ENCODE assay signal across 29 cellular contexts in genomic region chr4:136371231-136371630, GRCh38.
"Had no signal": no experiment of that assay in that cellular context is flagged by ENCODE, and none has a peak within 500 bp of the region (broad histone marks: within the 10 kb centered on the region; RNA-seq: fewer than 3 reads in every experiment).

No MANE protein-coding gene starts in this region.

- ATAC-seq: stimulated activated effector memory CD8-positive, alpha-beta T cell treated with anti-CD3 and anti-CD28 coated beads, Interleukin-12 subunit alpha, Interleukin-12 subunit beta, amount 100 ng/mL, for 72 hours; stimulated activated memory B cell treated with anti-CD40 and anti-IgM and Interleukin-4, amounts not matched to agents 10 μg/mL and 1 μg/mL and 100 μg/mL, for 72 hours; stimulated activated naive B cell treated with anti-CD40 and anti-IgM and Interleukin-4, amounts not matched to agents 10 μg/mL and 1 μg/mL and 100 μg/mL, for 72 hours; stimulated activated naive CD8-positive, alpha-beta T cell treated with anti-CD3 and anti-CD28 coated beads, Interleukin-15, amount 100 ng/mL, for 72 hours; stimulated activated naive CD8-positive, alpha-beta T cell treated with anti-CD3 and anti-CD28 coated beads, Interleukin-15, Interleukin-2, amounts not matched to agents 100 U/mL and 50 U/mL, for 24 hours; upper lobe of right lung had no signal

- H3K4me1 ChIP-seq: suprapubic skin, testis, thyroid gland, tibial artery, tibial nerve, transverse colon, upper lobe of left lung, upper lobe of right lung, uterus, vagina had no signal

- H3K27ac Mint-ChIP-seq: stimulated activated effector memory CD8-positive, alpha-beta T cell treated with anti-CD3 and anti-CD28 coated beads, Interleukin-12 subunit alpha, Interleukin-12 subunit beta, amount 100 ng/mL, for 72 hours; stimulated activated memory B cell treated with anti-CD40 and anti-IgM and Interleukin-4, amounts not matched to agents 10 μg/mL and 1 μg/mL and 100 μg/mL, for 72 hours; stimulated activated naive B cell treated with anti-CD40 and anti-IgM and Interleukin-4, amounts not matched to agents 10 μg/mL and 1 μg/mL and 100 μg/mL, for 72 hours; stimulated activated naive CD8-positive, alpha-beta T cell treated with anti-CD3 and anti-CD28 coated beads, Interleukin-15, amount 100 ng/mL, for 72 hours; stimulated activated naive CD8-positive, alpha-beta T cell treated with anti-CD3 and anti-CD28 coated beads, Interleukin-15, Interleukin-2, amounts not matched to agents 100 ng/mL and 50 ng/mL, for 24 hours; type B pancreatic cell had no signal

- FAIRE-seq: urothelium cell line had no signal

- H3K36me3 Mint-ChIP-seq: stimulated activated effector memory CD8-positive, alpha-beta T cell treated with anti-CD3 and anti-CD28 coated beads, Interleukin-12 subunit alpha, Interleukin-12 subunit beta, amount 100 ng/mL, for 72 hours; stimulated activated memory B cell treated with anti-CD40 and anti-IgM and Interleukin-4, amounts not matched to agents 10 μg/mL and 1 μg/mL and 100 μg/mL, for 72 hours; stimulated activated naive B cell treated with anti-CD40 and anti-IgM and Interleukin-4, amounts not matched to agents 10 μg/mL and 1 μg/mL and 100 μg/mL, for 72 hours; type B pancreatic cell had no signal

- H3K27me3 Mint-ChIP-seq: stimulated activated memory B cell treated with anti-CD40 and anti-IgM and Interleukin-4, amounts not matched to agents 10 μg/mL and 1 μg/mL and 100 μg/mL, for 72 hours; stimulated activated naive B cell treated with anti-CD40 and anti-IgM and Interleukin-4, amounts not matched to agents 10 μg/mL and 1 μg/mL and 100 μg/mL, for 72 hours; stimulated activated naive CD8-positive, alpha-beta T cell treated with anti-CD3 and anti-CD28 coated beads, Interleukin-15, amount 100 ng/mL, for 72 hours; stimulated activated naive CD8-positive, alpha-beta T cell treated with anti-CD3 and anti-CD28 coated beads, Interleukin-15, Interleukin-2, amounts not matched to agents 100 ng/mL and 50 ng/mL, for 24 hours; type B pancreatic cell had no signal

- H3K4me1 Mint-ChIP-seq: stimulated activated effector memory CD8-positive, alpha-beta T cell treated with anti-CD3 and anti-CD28 coated beads, Interleukin-12 subunit alpha, Interleukin-12 subunit beta, amount 100 ng/mL, for 72 hours; stimulated activated memory B cell treated with anti-CD40 and anti-IgM and Interleukin-4, amounts not matched to agents 10 μg/mL and 1 μg/mL and 100 μg/mL, for 72 hours; stimulated activated naive B cell treated with anti-CD40 and anti-IgM and Interleukin-4, amounts not matched to agents 10 μg/mL and 1 μg/mL and 100 μg/mL, for 72 hours; stimulated activated naive CD8-positive, alpha-beta T cell treated with anti-CD3 and anti-CD28 coated beads, Interleukin-15, amount 100 ng/mL, for 72 hours had no signal

- H3K9me3 Mint-ChIP-seq: stimulated activated naive B cell treated with anti-CD40 and anti-IgM and Interleukin-4, amounts not matched to agents 10 μg/mL and 1 μg/mL and 100 μg/mL, for 72 hours; stimulated activated naive CD8-positive, alpha-beta T cell treated with anti-CD3 and anti-CD28 coated beads, Interleukin-15, amount 100 ng/mL, for 72 hours; stimulated activated naive CD8-positive, alpha-beta T cell treated with anti-CD3 and anti-CD28 coated beads, Interleukin-15, Interleukin-2, amounts not matched to agents 100 ng/mL and 50 ng/mL, for 24 hours; type B pancreatic cell had no signal

- H3K4me3 Mint-ChIP-seq: stimulated activated effector memory CD8-positive, alpha-beta T cell treated with anti-CD3 and anti-CD28 coated beads, Interleukin-12 subunit alpha, Interleukin-12 subunit beta, amount 100 ng/mL, for 72 hours; stimulated activated memory B cell treated with anti-CD40 and anti-IgM and Interleukin-4, amounts not matched to agents 10 μg/mL and 1 μg/mL and 100 μg/mL, for 72 hours; stimulated activated naive B cell treated with anti-CD40 and anti-IgM and Interleukin-4, amounts not matched to agents 10 μg/mL and 1 μg/mL and 100 μg/mL, for 72 hours; stimulated activated naive CD8-positive, alpha-beta T cell treated with anti-CD3 and anti-CD28 coated beads, Interleukin-15, amount 100 ng/mL, for 72 hours; stimulated activated naive CD8-positive, alpha-beta T cell treated with anti-CD3 and anti-CD28 coated beads, Interleukin-15, Interleukin-2, amounts not matched to agents 100 ng/mL and 50 ng/mL, for 24 hours; type B pancreatic cell had no signal

- H3K27ac ChIP-seq: stomach, suprapubic skin, testis, thoracic aorta, thyroid gland, tibial artery, tibial nerve, transverse colon, upper lobe of left lung, upper lobe of right lung, uterus, vagina had no signal

- H3K36me3 ChIP-seq: stomach, suprapubic skin, thoracic aorta, thyroid gland, tibial artery, tibial nerve, transverse colon, upper lobe of left lung, upper lobe of right lung, uterus, vagina had no signal

- DNase-seq: stimulated activated CD4-positive, alpha-beta T cell treated with anti-CD3 and anti-CD28 coated beads, Interleukin-2, amount 100 ng/mL, for 48 hours; stimulated activated CD4-positive, alpha-beta T cell treated with anti-CD3 and anti-CD28 coated beads, Interleukin-4, amount 100 ng/mL, for 1 hour; stimulated activated CD4-positive, alpha-beta T cell treated with anti-CD3 and anti-CD28 coated beads, Interleukin-4, amount 100 ng/mL, for 24 hours; stimulated activated CD4-positive, alpha-beta T cell treated with anti-CD3 and anti-CD28 coated beads, Interleukin-4, amount 100 ng/mL, for 4 hours; stimulated activated CD8-positive, alpha-beta memory T cell treated with anti-CD3 and anti-CD28 coated beads, Interleukin-4, amount 100 ng/mL, for 48 hours; stimulated activated naive B cell treated with anti-CD40 and anti-IgM and Interleukin-4, amounts not matched to agents 10 μg/mL and 1 μg/mL and 100 μg/mL, for 72 hours; stimulated activated naive CD4-positive, alpha-beta T cell; stimulated activated naive CD4-positive, alpha-beta T cell treated with Interleukin-2 at 50 U/mL for 16 hours; stimulated activated naive CD8-positive, alpha-beta T cell treated with anti-CD3 and anti-CD28 coated beads, Interleukin-15, amount 100 ng/mL, for 72 hours; stimulated activated naive CD8-positive, alpha-beta T cell treated with anti-CD3 and anti-CD28 coated beads, Interleukin-15, Interleukin-2, amounts not matched to agents 100 U/mL and 50 U/mL, for 24 hours; stomach; substantia nigra; testis; thyroid gland; tibial artery; transverse colon; trophoblast cell; upper lobe of left lung; upper lobe of right lung; uterus had no signal

- H3K27me3 ChIP-seq: stomach, suprapubic skin, testis, thyroid gland, tibial artery, tibial nerve, transverse colon, upper lobe of left lung, upper lobe of right lung, uterus, vagina had no signal

- H3K9me3 ChIP-seq: stomach, suprapubic skin, testis, thoracic aorta, thyroid gland, tibial artery, tibial nerve, transverse colon, upper lobe of left lung, upper lobe of right lung, uterus, vagina had no signal

- H3K4me3 ChIP-seq: stomach, suprapubic skin, testis, thoracic aorta, thyroid gland, tibial artery, tibial nerve, transverse colon, upper lobe of left lung, upper lobe of right lung, uterus, vagina had no signal
